2 cellular contexts compared by ENCODE assay signal in genomic region chr10:72223743-72224101, GRCh38.
TF ChIP-seq lines count a peak whose summit lies in the region.

No MANE protein-coding gene starts in this region.

TF ChIP-seq in liver, 16 proteins besides CTCF, POLR2A, EP300 and RAD21:
- TF ChIP-seq YY1 (IDR thresholded peaks at IDR 0.05), result peak; percentile 13
- no peak for TF ChIP-seq SP1 (IDR thresholded peaks at IDR 0.05)
TF ChIP-seq in liver: peak in this region for 1.

TF ChIP-seq in HepG2, 621 proteins besides CTCF, POLR2A, EP300 and RAD21:
- TF ChIP-seq ZFY (CRISPR knock-in tag; IDR thresholded peaks at IDR 0.05) (no peak), PHF20 (CRISPR knock-in tag; IDR thresholded peaks at IDR 0.05) (no peak), ARNT2 (CRISPR knock-in tag; IDR thresholded peaks at IDR 0.05; ENCODE audit: low read depth) (no peak), ZNF574 (CRISPR knock-in tag; IDR thresholded peaks at IDR 0.05) (no peak), SPEN (CRISPR knock-in tag; IDR thresholded peaks at IDR 0.05; ENCODE audit: low read depth) (no peak), ZNF724P (CRISPR knock-in tag; IDR thresholded peaks at IDR 0.05; ENCODE audit: borderline replicate concordance) (no peak), ZNF713 (CRISPR knock-in tag; IDR thresholded peaks at IDR 0.05) (no peak), BRD4 (CRISPR knock-in tag; IDR thresholded peaks at IDR 0.05) (no peak), SIX1 (CRISPR knock-in tag; IDR thresholded peaks at IDR 0.05; ENCODE audit: borderline replicate concordance) (no peak), SP140L (CRISPR knock-in tag; IDR thresholded peaks at IDR 0.05; ENCODE audit: borderline replicate concordance) (no peak), ZBTB25 (CRISPR knock-in tag; IDR thresholded peaks at IDR 0.05) (no peak), BORCS8-MEF2B (CRISPR knock-in tag; IDR thresholded peaks at IDR 0.05) (no peak), RXRA (CRISPR knock-in tag; IDR thresholded peaks at IDR 0.05) (no peak), ZNF282 (IDR thresholded peaks at IDR 0.05; ENCODE audit: partially characterized antibody) (no peak), DRAP1 (CRISPR knock-in tag; IDR thresholded peaks at IDR 0.05) (no peak), ZFP36L2 (CRISPR knock-in tag; IDR thresholded peaks at IDR 0.05) (no peak), ZNF709 (CRISPR knock-in tag; IDR thresholded peaks at IDR 0.05) (no peak), POGZ (CRISPR knock-in tag; IDR thresholded peaks at IDR 0.05) (no peak), NFYB (CRISPR knock-in tag; IDR thresholded peaks at IDR 0.05) (no peak)
